Comparison of ENCODE assay signal across 1 cellular context in genomic region chr1:151562661-151563060, GRCh38.
TF ChIP-seq lines count a peak whose summit lies in the region.

No MANE protein-coding gene starts in this region.

TF ChIP-seq in WTC11, 78 proteins besides CTCF, POLR2A, EP300 and RAD21 (continued from another document):
- no peak for TF ChIP-seq HMGXB4 (CRISPR knock-in tag; IDR thresholded peaks at IDR 0.05)
- no peak for TF ChIP-seq ZNF138 (CRISPR knock-in tag; conservative IDR thresholded peaks at IDR 0.05)
- no peak for TF ChIP-seq ZNF671 (CRISPR knock-in tag; IDR thresholded peaks at IDR 0.05)
- TF ChIP-seq MYBL2 (CRISPR knock-in tag; IDR thresholded peaks at IDR 0.05) = no peak
TF ChIP-seq in WTC11: peak in this region for 0.
